9 cellular contexts compared by ENCODE assay signal in the genomic region with DNA sequence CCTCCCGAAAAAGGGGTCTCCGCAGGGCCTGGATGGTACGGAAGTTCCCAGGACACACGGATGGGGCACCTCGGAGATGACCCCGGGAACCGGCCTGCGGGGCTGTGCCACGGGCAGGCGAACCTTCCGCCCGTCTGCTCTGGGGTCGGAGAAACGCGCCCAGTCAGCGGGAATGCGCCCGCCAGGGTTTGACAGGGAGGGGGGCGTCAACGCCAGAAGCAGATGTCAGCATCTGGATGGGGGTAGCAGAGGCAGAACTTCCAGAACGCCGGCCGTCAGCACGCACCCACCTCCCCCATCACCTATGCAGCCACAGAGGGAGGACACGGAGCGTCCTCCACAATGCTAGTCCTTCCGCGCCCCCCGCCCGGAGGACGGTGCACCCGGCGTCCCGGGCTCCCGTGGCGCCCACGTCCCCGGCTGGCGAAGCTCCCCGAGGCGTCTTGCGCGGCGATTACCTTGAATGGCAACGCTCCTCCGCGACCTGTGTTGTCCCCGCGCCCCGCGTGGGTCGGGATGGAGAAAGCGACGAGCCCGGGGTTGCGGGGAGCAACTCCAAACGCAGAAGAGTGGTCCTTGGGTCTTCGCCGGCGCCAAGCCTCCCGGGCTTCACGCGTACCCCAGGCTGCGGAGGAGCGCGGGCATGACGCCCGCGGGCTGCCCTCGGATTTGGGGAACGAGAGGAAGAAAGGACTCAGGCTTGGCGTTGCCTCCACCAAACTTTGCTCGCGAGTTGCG. TPM values are rescaled to one million over a fixed set of nuclear protein-coding genes. Genes with fewer than 3 reads are reported as not detected.
DNase-seq lines count a peak whose midpoint lies in the region; TF ChIP-seq lines count a peak whose summit lies in the region.
"Had no signal": no experiment of that assay in that cellular context is flagged by ENCODE, and none has a peak within 500 bp of the region (broad histone marks: within the 10 kb centered on the region; RNA-seq: fewer than 3 reads in every experiment).

No MANE protein-coding gene starts in this region.

- peak overlapping the region; percentile 45 for H2BK15ac ChIP-seq in mesenchymal stem cell (ENCODE audit: low read depth, poor library complexity, severe bottlenecking)

- H3K27me3 ChIP-seq in colonic mucosa, result peaks cover 13% of the 10 kb centered on the region
- peaks cover 60 to 61% of the 10 kb centered on the region in 2 experiments for H3K27me3 ChIP-seq in mesenchymal stem cell (ENCODE audit: control insufficient read depth in 1 of 2, insufficient read depth in 1 of 2, low read length in 2 of 2)

- H4K8ac ChIP-seq in mesenchymal stem cell (ENCODE audit: low read length), result peak overlapping the region; percentile 16

- H3K9me3 ChIP-seq in colonic mucosa (no peaks in the 10 kb centered on the region), mesenchymal stem cell (ENCODE audit: control insufficient read depth, low read length) (no peaks in the 10 kb centered on the region)

- no peak overlapping the region for H2AFZ ChIP-seq in mesenchymal stem cell (ENCODE audit: low read depth, low read length)

- peak overlapping the region; percentile 95 for H3K4me2 ChIP-seq in mesenchymal stem cell (ENCODE audit: low read length, poor library complexity, severe bottlenecking)

- H3K4me3 ChIP-seq in colonic mucosa, result peak overlapping the region; percentile 65
- peak overlapping the region; percentile 65 to 70 for H3K4me3 ChIP-seq in mesenchymal stem cell (ENCODE audit: insufficient read depth in 1 of 2, low read depth in 1 of 2, low read length in 2 of 2)

- WGBS in mesenchymal stem cell, result 1% methylated on average over 66 of the region's 75 CpGs

- H3K27ac ChIP-seq in colonic mucosa (peak overlapping the region; percentile 55), mesenchymal stem cell (ENCODE audit: low read length, poor library complexity, severe bottlenecking) (no peak overlapping the region)

- H3K18ac ChIP-seq in mesenchymal stem cell (ENCODE audit: low read depth in 1 of 2, low read length in 2 of 2), result no peak overlapping the region

- H2BK120ac ChIP-seq in mesenchymal stem cell (ENCODE audit: low read depth, low read length), result no peak overlapping the region

- H3K23ac ChIP-seq in mesenchymal stem cell (ENCODE audit: low read length in 2 of 2), result no peak overlapping the region

- H2AK5ac ChIP-seq in mesenchymal stem cell (ENCODE audit: low read length, severe bottlenecking), result no peak overlapping the region

- no peak overlapping the region for H2BK12ac ChIP-seq in mesenchymal stem cell (ENCODE audit: low read length in 2 of 2)

- no peak overlapping the region for H4K91ac ChIP-seq in mesenchymal stem cell (ENCODE audit: low read length)

- H3K4me1 ChIP-seq in colonic mucosa (no peaks in the 10 kb centered on the region), mesenchymal stem cell (ENCODE audit: control insufficient read depth, insufficient read depth, low read depth, low read length) (peaks cover 25% of the 10 kb centered on the region)

- intact Hi-C loops in colonic mucosa (cut with DNase I), result no loop called here

- DNase-seq in NCI-H748 (lab: John Stamatoyannopoulos, UW; ENCODE audit: unreplicated experiment) (peak; percentile 44), NCI-H748 treated with DMSO at 0.1 percent for 48 hours (lab: John Stamatoyannopoulos, UW) (no peak), colonic mucosa (no peak), mesenchymal stem cell (peak; percentile 21), ureter (ENCODE audit: low spot score) (peak; percentile 54), inferior parietal cortex (ENCODE audit: extremely low spot score) (no peak), occipital lobe (lab: John Stamatoyannopoulos, UW) (no peak)
- DNase-seq in activated CD4-positive, alpha-beta T cell treated with anti-CD3 and anti-CD28 coated beads for 48 hours, result no peak

- no peak overlapping the region for H3K14ac ChIP-seq in mesenchymal stem cell (ENCODE audit: low read length in 2 of 2)

- H3K4ac ChIP-seq in mesenchymal stem cell (ENCODE audit: low read depth in 1 of 2, low read length in 2 of 2), result no peak overlapping the region

- peak overlapping the region; percentile 60 to 84 for H3K9ac ChIP-seq in colonic mucosa (ENCODE audit: low read depth in 2 of 2, low read length in 2 of 2)
- H3K9ac ChIP-seq in mesenchymal stem cell (ENCODE audit: low read length), result no peak overlapping the region

- H2BK5ac ChIP-seq in mesenchymal stem cell (ENCODE audit: low read depth, low read length, poor library complexity, severe bottlenecking), result no peak overlapping the region

- H3K36me3 ChIP-seq in colonic mucosa (no peaks in the 10 kb centered on the region), mesenchymal stem cell (ENCODE audit: control insufficient read depth in 1 of 2, insufficient read depth in 2 of 2, low read depth in 1 of 2, low read length in 2 of 2) (no peaks in the 10 kb centered on the region)

- no peaks in the 10 kb centered on the region for H3K79me1 ChIP-seq in mesenchymal stem cell (replicated peaks; ENCODE audit: low read length, poor library complexity, severe bottlenecking)

- TF ChIP-seq CTCF in colonic mucosa (IDR thresholded peaks at IDR 0.05), result no peak

RNA-seq across cellular contexts. Expression of gene FGFR2, which starts 0.6 kb away (rescaled TPM):
- total RNA-seq in colonic mucosa (10 to 100 TPM; 25.6 to 40.9 TPM), ureter (36.2 TPM), occipital lobe (71.9 TPM)
- polyA plus RNA-seq in mesenchymal stem cell (2013, experiment 1 of 2), result 0.83 TPM
- 0.92 TPM for polyA plus RNA-seq in mesenchymal stem cell (2013, experiment 2 of 2)
- polyA plus RNA-seq: K562 had no signal

Comparison
In these comparisons a context has a peak if more than half of its experiments do, and no peak if none do; other contexts are left out.
1. DNase-seq: peak in NCI-H748 (single experiment), mesenchymal stem cell (single experiment) and ureter (single experiment); none in NCI-H748 treated with DMSO at 0.1 percent for 48 hours (single experiment), colonic mucosa (single experiment), activated CD4-positive, alpha-beta T cell treated with anti-CD3 and anti-CD28 coated beads for 48 hours (single experiment), inferior parietal cortex (single experiment) and occipital lobe (single experiment).